In the genomic region with DNA sequence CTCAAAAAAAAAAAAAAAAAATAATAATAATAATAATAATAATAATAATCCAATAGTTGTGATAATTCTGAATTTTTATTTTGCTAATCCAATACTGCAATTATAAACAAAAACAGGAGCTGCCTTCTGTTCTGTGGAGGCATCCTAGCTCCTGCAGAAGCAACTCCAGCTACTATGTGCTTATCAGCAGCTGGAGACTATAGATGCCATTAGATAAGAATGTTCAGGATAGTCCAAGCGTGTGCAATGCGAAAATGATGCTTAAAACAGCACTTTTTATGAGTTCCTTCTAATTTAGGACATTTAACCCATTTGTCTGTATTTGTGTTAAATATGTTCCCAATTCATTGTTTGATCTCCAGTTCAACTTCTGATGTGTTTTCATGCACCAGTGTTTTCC, we compare ENCODE assay signal across 9 cellular contexts.
"Had no signal": no experiment of that assay in that cellular context is flagged by ENCODE, and none has a peak within 500 bp of the region (broad histone marks: within the 10 kb centered on the region; RNA-seq: fewer than 3 reads in every experiment).

No MANE protein-coding gene starts in this region.

- H3K27ac ChIP-seq: GM23248 had no signal

- H3K36me3 ChIP-seq: HAP-1 had no signal

- H2AFZ ChIP-seq: GM23248, GM23338 had no signal

- H3K4me3 ChIP-seq: GM23248, GM23338, HAP-1 had no signal

- H3K4me1 ChIP-seq: HAP-1 had no signal

- DNase-seq: GM23248, GOT3, H7, H9, HCEC 1CT, HFFc6 had no signal

- H3K9ac ChIP-seq: GM23248 had no signal

- H3K9me3 ChIP-seq: HAP-1 had no signal

- ATAC-seq: GM23338, HCT116 had no signal

- H3K4me2 ChIP-seq: GM23338 had no signal
